8 cellular contexts compared by ENCODE assay signal in the genomic region with DNA sequence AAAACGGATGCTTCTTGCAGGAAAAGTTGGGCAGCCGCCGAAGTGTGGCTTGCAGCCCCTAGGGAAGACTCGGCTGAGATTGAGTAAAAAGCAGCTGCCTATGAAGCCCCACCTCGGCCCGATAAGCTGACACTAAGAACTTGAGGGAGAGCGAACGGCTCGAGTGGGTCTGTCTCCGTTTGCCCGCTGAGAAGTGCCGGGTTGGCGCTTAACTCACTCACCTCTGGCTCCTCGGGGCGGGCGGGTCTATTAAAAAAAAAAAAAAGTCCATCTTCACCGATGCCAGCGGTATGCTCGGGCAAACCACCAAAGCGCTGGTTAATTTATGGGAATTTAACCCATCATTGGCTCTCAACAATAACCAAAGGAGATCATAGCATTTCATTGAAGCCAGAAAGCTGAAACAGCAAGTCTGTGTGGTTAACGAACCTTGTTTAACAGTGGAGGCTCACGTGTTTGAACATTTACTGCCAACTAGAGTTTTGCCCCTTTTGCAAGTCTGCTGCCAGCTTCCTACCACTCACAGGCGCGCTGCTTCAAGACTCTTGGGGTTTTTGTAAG. TPM values are rescaled to one million over a fixed set of nuclear protein-coding genes. Genes with fewer than 3 reads are reported as not detected.
DNase-seq lines count a peak whose midpoint lies in the region; ATAC-seq lines count a peak whose summit lies in the region.

No MANE protein-coding gene starts in this region.

- H3K9me3 ChIP-seq in MG63, result no peaks in the 10 kb centered on the region

- CTCF ChIA-PET in activated CD4-positive, alpha-beta T cell treated with anti-CD3 and anti-CD28 coated beads for 36 hours (lab: Charles Lee), result interaction anchor here (0.5 to 1.9 kb wide), 9 partner anchors 13 to 294 kb away, joined by 3 to 10 read pairs (median 3); no protein-coding TSS in a partner anchor

- peak overlapping the region; percentile 83 for H3K4me3 Mint-ChIP-seq in activated CD4-positive, alpha-beta T cell treated with anti-CD3 and anti-CD28 coated beads for 36 hours
- H3K4me3 Mint-ChIP-seq in stimulated activated effector memory CD8-positive, alpha-beta T cell treated with anti-CD3 and anti-CD28 coated beads, Interleukin-12 subunit alpha, Interleukin-12 subunit beta, amount 100 ng/mL, for 72 hours, result peak overlapping the region; percentile 95

- H3K27ac Mint-ChIP-seq in activated CD4-positive, alpha-beta T cell treated with anti-CD3 and anti-CD28 coated beads for 36 hours, result peak overlapping the region; percentile 79
- H3K27ac Mint-ChIP-seq in stimulated activated effector memory CD8-positive, alpha-beta T cell treated with anti-CD3 and anti-CD28 coated beads, Interleukin-12 subunit alpha, Interleukin-12 subunit beta, amount 100 ng/mL, for 72 hours, result peak overlapping the region; percentile 95

- no peaks in the 10 kb centered on the region for H3K27me3 Mint-ChIP-seq in activated CD4-positive, alpha-beta T cell treated with anti-CD3 and anti-CD28 coated beads for 36 hours

- H3K4me3 ChIP-seq in GM08714 (ENCODE audit: low read length) (peak overlapping the region; percentile 74), MG63 (peak overlapping the region; percentile 61)

- DNase-seq in MG63 (peak; percentile 47), medulla oblongata (ENCODE audit: extremely low spot score) (peak; percentile 60)
- DNase-seq in activated CD4-positive, alpha-beta T cell treated with anti-CD3 and anti-CD28 coated beads for 36 hours, result peak; percentile 60
- peak; percentile 9 for DNase-seq in effector CD8-positive, alpha-beta T cell (lab: John Stamatoyannopoulos, UW)
- peak; percentile 4 to 69 for DNase-seq in stimulated activated effector memory CD8-positive, alpha-beta T cell treated with anti-CD3 and anti-CD28 coated beads, Interleukin-12 subunit alpha, Interleukin-12 subunit beta, amount 100 ng/mL, for 72 hours (ENCODE audit: low spot score in 2 of 2)

- peak; percentile 11 for ATAC-seq in activated CD4-positive, alpha-beta T cell treated with anti-CD3 and anti-CD28 coated beads for 36 hours
- peak; percentile 39 for ATAC-seq in stimulated activated effector memory CD8-positive, alpha-beta T cell treated with anti-CD3 and anti-CD28 coated beads, Interleukin-12 subunit alpha, Interleukin-12 subunit beta, amount 100 ng/mL, for 72 hours
- ATAC-seq in GM21515 (IDR thresholded peaks at IDR 0.05; ENCODE audit: unreplicated experiment) (no peak), GM21737 (IDR thresholded peaks at IDR 0.05; ENCODE audit: unreplicated experiment) (no peak)

- H3K36me3 ChIP-seq in MG63, result peaks cover 5% of the 10 kb centered on the region

- H3K9me3 Mint-ChIP-seq in activated CD4-positive, alpha-beta T cell treated with anti-CD3 and anti-CD28 coated beads for 36 hours (ENCODE audit: low read depth), result no peaks in the 10 kb centered on the region
- H3K9me3 Mint-ChIP-seq in stimulated activated effector memory CD8-positive, alpha-beta T cell treated with anti-CD3 and anti-CD28 coated beads, Interleukin-12 subunit alpha, Interleukin-12 subunit beta, amount 100 ng/mL, for 72 hours, result no peaks in the 10 kb centered on the region

- intact Hi-C loops in activated CD4-positive, alpha-beta T cell treated with anti-CD3 and anti-CD28 coated beads for 36 hours (cut with DNase I, micrococcal nuclease), result loop anchor here (1.0 to 5.0 kb wide), 7 partner anchors 22 to 1526 kb away; a partner anchor contains a TSS

- no peaks in the 10 kb centered on the region for H3K27me3 ChIP-seq in MG63

- POLR2A ChIA-PET in activated CD4-positive, alpha-beta T cell treated with anti-CD3 and anti-CD28 coated beads for 36 hours (lab: Charles Lee), result interaction anchor here (0.5 to 1.8 kb wide), 3 partner anchors 18 to 52 kb away, joined by 3 to 9 read pairs (median 3); no protein-coding TSS in a partner anchor

- peaks cover 51% of the 10 kb centered on the region for H3K4me1 Mint-ChIP-seq in activated CD4-positive, alpha-beta T cell treated with anti-CD3 and anti-CD28 coated beads for 36 hours
- H3K4me1 Mint-ChIP-seq in stimulated activated effector memory CD8-positive, alpha-beta T cell treated with anti-CD3 and anti-CD28 coated beads, Interleukin-12 subunit alpha, Interleukin-12 subunit beta, amount 100 ng/mL, for 72 hours, result peaks cover 55% of the 10 kb centered on the region

- H3K36me3 Mint-ChIP-seq in activated CD4-positive, alpha-beta T cell treated with anti-CD3 and anti-CD28 coated beads for 36 hours (ENCODE audit: low read depth), result peaks cover 7% of the 10 kb centered on the region
- H3K36me3 Mint-ChIP-seq in stimulated activated effector memory CD8-positive, alpha-beta T cell treated with anti-CD3 and anti-CD28 coated beads, Interleukin-12 subunit alpha, Interleukin-12 subunit beta, amount 100 ng/mL, for 72 hours, result peaks cover 28% of the 10 kb centered on the region

RNA-seq across cellular contexts. Expression of a gene that starts 1.0 kb away (rescaled TPM):
- total RNA-seq in MG63 (2014; rRNA removed; shearing (Covaris generic); ENCODE audit: low replicate concordance), result 13.1 and 33.6 TPM in 2 replicates
- total RNA-seq in activated CD4-positive, alpha-beta T cell treated with anti-CD3 and anti-CD28 coated beads for 36 hours, result 10 to 100 TPM; 15.7 to 17.2 TPM

RNA-seq across cellular contexts. Expression of a gene that starts 55.5 kb away (rescaled TPM):
- total RNA-seq in MG63 (2014; rRNA removed; shearing (Covaris generic); ENCODE audit: low replicate concordance), result 76.6 and 108 TPM in 2 replicates
- total RNA-seq in activated CD4-positive, alpha-beta T cell treated with anti-CD3 and anti-CD28 coated beads for 36 hours, result 100 to 1,000 TPM; 102 to 119 TPM

RNA-seq across cellular contexts. Expression of a gene that starts 55.6 kb away (rescaled TPM):
- 125 and 166 TPM in 2 replicates for total RNA-seq in MG63 (2014; rRNA removed; shearing (Covaris generic); ENCODE audit: low replicate concordance)
- total RNA-seq in activated CD4-positive, alpha-beta T cell treated with anti-CD3 and anti-CD28 coated beads for 36 hours, result 100 to 1,000 TPM; 153 to 194 TPM

Comparison
In these comparisons a context has a peak if more than half of its experiments do, and no peak if none do; other contexts are left out.
1. DNase-seq: peak in every context shown above with its lines; median percentile 60 in activated CD4-positive, alpha-beta T cell treated with anti-CD3 and anti-CD28 coated beads for 36 hours; 60 in medulla oblongata; 47 in MG63; 36 in stimulated activated effector memory CD8-positive, alpha-beta T cell treated with anti-CD3 and anti-CD28 coated beads, Interleukin-12 subunit alpha, Interleukin-12 subunit beta, amount 100 ng/mL, for 72 hours; 9 in effector CD8-positive, alpha-beta T cell.
2. ATAC-seq: peak in activated CD4-positive, alpha-beta T cell treated with anti-CD3 and anti-CD28 coated beads for 36 hours (single experiment) and stimulated activated effector memory CD8-positive, alpha-beta T cell treated with anti-CD3 and anti-CD28 coated beads, Interleukin-12 subunit alpha, Interleukin-12 subunit beta, amount 100 ng/mL, for 72 hours (single experiment); none in GM21515 (single experiment) and GM21737 (single experiment).